Comparison of ENCODE assay signal across 10 cellular contexts in the genomic region with DNA sequence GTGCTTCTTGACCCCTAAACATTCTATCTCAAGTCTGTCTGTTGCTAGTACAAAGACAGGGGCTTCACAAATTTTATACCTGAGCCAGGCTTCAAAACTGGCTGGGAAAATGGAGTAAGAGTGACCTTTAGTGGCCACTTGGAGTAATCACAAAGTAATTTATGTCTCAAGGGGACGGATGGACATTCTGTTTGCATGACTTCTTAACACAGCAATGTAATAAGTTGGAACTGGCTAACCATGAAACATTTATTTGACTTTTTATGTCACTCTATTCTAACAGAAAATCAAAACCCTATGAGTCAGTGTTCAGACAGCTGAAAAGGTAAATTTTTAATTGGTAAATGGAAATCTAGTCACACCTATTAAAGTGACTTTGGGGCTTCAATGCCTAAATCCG.
DNase-seq lines count a peak whose midpoint lies in the region; ATAC-seq, FAIRE-seq and TF ChIP-seq lines count a peak whose summit lies in the region.
"Had no signal": no experiment of that assay in that cellular context is flagged by ENCODE, and none has a peak within 500 bp of the region (broad histone marks: within the 10 kb centered on the region; RNA-seq: fewer than 3 reads in every experiment).

No MANE protein-coding gene starts in this region.

- DNase-seq in DMS114 treated with DMSO at 0.1 percent for 48 hours (lab: John Stamatoyannopoulos, UW; ENCODE audit: unreplicated experiment) (peak; percentile 3), H54 (ENCODE audit: insufficient read length, low spot score) (no peak), NCI-H2029 treated with DMSO at 0.1 percent for 48 hours (lab: John Stamatoyannopoulos, UW) (peak; percentile 4), astrocyte (ENCODE audit: low read depth) (peak; percentile 76), iPS-NIHi11 (ENCODE audit: low spot score) (peak; percentile 52), tibial artery (no peak)
- no peak for DNase-seq in activated CD4-positive, alpha-beta T cell treated with anti-CD3 and anti-CD28 coated beads for 36 hours
- no peak for DNase-seq in activated CD4-positive, CD25-positive, alpha-beta regulatory T cell treated with anti-CD3 and anti-CD28 coated beads, Interleukin-2, amount 50 U/mL, for 72 hours

- H2AFZ ChIP-seq in astrocyte (ENCODE audit: low read depth, low read length) = no peak overlapping the region

- H3K36me3 ChIP-seq in astrocyte (ENCODE audit: insufficient read depth, low read length) = no peaks in the 10 kb centered on the region
- no peaks in the 10 kb centered on the region for H3K36me3 ChIP-seq in tibial artery

- no peak overlapping the region for H3K4me3 Mint-ChIP-seq in astrocyte (ENCODE audit: unreplicated experiment)
- H3K4me3 Mint-ChIP-seq in activated CD4-positive, alpha-beta T cell treated with anti-CD3 and anti-CD28 coated beads for 36 hours = no peak overlapping the region

- no peak overlapping the region for H3K9ac ChIP-seq in astrocyte (ENCODE audit: low read length)

- FAIRE-seq in H54 (lab: Jason Lieb, UNC) (peak; percentile 15), astrocyte (lab: Jason Lieb, UNC) (peak; percentile 76)

- H3K4me3 ChIP-seq in astrocyte (ENCODE audit: insufficient read depth, low read depth, low read length) (no peak overlapping the region), tibial artery (no peak overlapping the region)
- H3K4me3 ChIP-seq: SK-N-MC, skin epidermis had no signal

- H3K27me3 Mint-ChIP-seq in astrocyte (ENCODE audit: low read depth, unreplicated experiment) = no peaks in the 10 kb centered on the region
- H3K27me3 Mint-ChIP-seq in activated CD4-positive, alpha-beta T cell treated with anti-CD3 and anti-CD28 coated beads for 36 hours = peaks cover 4% of the 10 kb centered on the region

- no peaks in the 10 kb centered on the region for H3K9me3 ChIP-seq in astrocyte (ENCODE audit: insufficient read depth, low read depth, low read length)
- H3K9me3 ChIP-seq in tibial artery = no peaks in the 10 kb centered on the region

- CTCF ChIA-PET in activated CD4-positive, alpha-beta T cell treated with anti-CD3 and anti-CD28 coated beads for 36 hours (lab: Charles Lee) = no interaction called here

- peak overlapping the region; percentile 14 for H3K27ac Mint-ChIP-seq in astrocyte (ENCODE audit: unreplicated experiment)
- H3K27ac Mint-ChIP-seq in activated CD4-positive, alpha-beta T cell treated with anti-CD3 and anti-CD28 coated beads for 36 hours = no peak overlapping the region

- H3K4me1 ChIP-seq in astrocyte (ENCODE audit: insufficient read depth, low read length) = peaks cover 5% of the 10 kb centered on the region
- peaks cover 0 to 11% (median 0%) of the 10 kb centered on the region in 4 donors for H3K4me1 ChIP-seq in tibial artery

- ATAC-seq in activated CD4-positive, alpha-beta T cell treated with anti-CD3 and anti-CD28 coated beads for 36 hours = no peak

- peak; percentile 77 for TF ChIP-seq CTCF in astrocyte (IDR thresholded peaks at IDR 0.05; ENCODE audit: insufficient read depth, low read depth, low read length)
- peak; percentile 59 to 75 for TF ChIP-seq CTCF in tibial artery (IDR thresholded peaks at IDR 0.05)

- H3K27me3 ChIP-seq in astrocyte (ENCODE audit: insufficient read depth, low read length) (no peaks in the 10 kb centered on the region), tibial artery (no peaks in the 10 kb centered on the region)

- H3K27ac ChIP-seq in astrocyte (ENCODE audit: low read depth, low read length) (no peak overlapping the region), tibial artery (no peak overlapping the region)
- H3K27ac ChIP-seq: SK-N-MC had no signal

- H3K9me3 Mint-ChIP-seq in astrocyte (ENCODE audit: unreplicated experiment) = no peaks in the 10 kb centered on the region
- no peaks in the 10 kb centered on the region for H3K9me3 Mint-ChIP-seq in activated CD4-positive, alpha-beta T cell treated with anti-CD3 and anti-CD28 coated beads for 36 hours (ENCODE audit: low read depth)

- no peaks in the 10 kb centered on the region for H3K36me3 Mint-ChIP-seq in astrocyte (ENCODE audit: low read depth, unreplicated experiment)
- no peaks in the 10 kb centered on the region for H3K36me3 Mint-ChIP-seq in activated CD4-positive, alpha-beta T cell treated with anti-CD3 and anti-CD28 coated beads for 36 hours (ENCODE audit: low read depth)

- no peak for TF ChIP-seq POLR2A in H54 (IDR thresholded peaks at IDR 0.05; ENCODE audit: low read depth, low read length)

- H3K79me2 ChIP-seq in astrocyte (ENCODE audit: insufficient read depth, low read length) = no peaks in the 10 kb centered on the region

- H3K4me1 Mint-ChIP-seq in astrocyte (ENCODE audit: low read depth, unreplicated experiment) = peaks cover 20% of the 10 kb centered on the region
- no peaks in the 10 kb centered on the region for H3K4me1 Mint-ChIP-seq in activated CD4-positive, alpha-beta T cell treated with anti-CD3 and anti-CD28 coated beads for 36 hours

- intact Hi-C loops in tibial artery (cut with DNase I; ENCODE audit: low total_unique reads) = loop anchor here (5.0 kb wide), 1 partner anchor 215 kb away; no protein-coding TSS in a partner anchor
- intact Hi-C loops in activated CD4-positive, alpha-beta T cell treated with anti-CD3 and anti-CD28 coated beads for 36 hours (cut with DNase I, micrococcal nuclease) = loop anchor here in 1 of 2 experiments (5.0 to 10.0 kb wide), 3 partner anchors 340 to 1010 kb away; partner anchors contain the start of gene SPRY1

- H3K4me2 ChIP-seq in astrocyte (ENCODE audit: low read length) = no peak overlapping the region

- POLR2A ChIA-PET in activated CD4-positive, alpha-beta T cell treated with anti-CD3 and anti-CD28 coated beads for 36 hours (lab: Charles Lee) = no interaction called here

- H4K20me1 ChIP-seq in astrocyte (ENCODE audit: insufficient read depth, low read length) = no peaks in the 10 kb centered on the region

Comparison
In these comparisons a context has a peak if more than half of its experiments do, and no peak if none do; other contexts are left out.
1. DNase-seq: peak in DMS114 treated with DMSO at 0.1 percent for 48 hours (single experiment), NCI-H2029 treated with DMSO at 0.1 percent for 48 hours (single experiment), astrocyte (single experiment) and iPS-NIHi11 (single experiment); none in H54 (single experiment), tibial artery (0 of 2), activated CD4-positive, alpha-beta T cell treated with anti-CD3 and anti-CD28 coated beads for 36 hours (single experiment) and activated CD4-positive, CD25-positive, alpha-beta regulatory T cell treated with anti-CD3 and anti-CD28 coated beads, Interleukin-2, amount 50 U/mL, for 72 hours (single experiment).